In genomic region chr19:10761443-10762242, GRCh38 we compare ENCODE assay signal across 10 cellular contexts. TPM values are rescaled to one million over a fixed set of nuclear protein-coding genes. Genes with fewer than 3 reads are reported as not detected.
DNase-seq lines count a peak whose midpoint lies in the region; ATAC-seq and TF ChIP-seq lines count a peak whose summit lies in the region.
"Had no signal": no experiment of that assay in that cellular context is flagged by ENCODE, and none has a peak within 500 bp of the region (broad histone marks: within the 10 kb centered on the region; RNA-seq: fewer than 3 reads in every experiment).

No MANE protein-coding gene starts in this region.

- TF ChIP-seq POLR2A in suprapubic skin (IDR thresholded peaks at IDR 0.05): no peak

- intact Hi-C loops in activated CD4-positive, alpha-beta T cell treated with anti-CD3 and anti-CD28 coated beads for 36 hours (cut with DNase I, micrococcal nuclease): no loop called here
- intact Hi-C loops in activated B cell treated with CpG ODN at 0.5 μM for 24 hours (cut with micrococcal nuclease): no loop called here

- H3K27me3 ChIP-seq in right atrium auricular region (no peaks in the 10 kb centered on the region), suprapubic skin (no peaks in the 10 kb centered on the region)

- H3K9me3 ChIP-seq in right atrium auricular region (no peaks in the 10 kb centered on the region), suprapubic skin (no peaks in the 10 kb centered on the region)
- H3K9me3 ChIP-seq: prostate gland had no signal

- no peak overlapping the region for H3K4me3 Mint-ChIP-seq in activated CD4-positive, alpha-beta T cell treated with anti-CD3 and anti-CD28 coated beads for 36 hours
- no peak overlapping the region for H3K4me3 Mint-ChIP-seq in activated B cell treated with CpG ODN at 0.5 μM for 24 hours

- H3K27me3 Mint-ChIP-seq in activated CD4-positive, alpha-beta T cell treated with anti-CD3 and anti-CD28 coated beads for 36 hours: no peaks in the 10 kb centered on the region
- H3K27me3 Mint-ChIP-seq in activated B cell treated with CpG ODN at 0.5 μM for 24 hours: no peaks in the 10 kb centered on the region

- TF ChIP-seq EP300 in suprapubic skin (IDR thresholded peaks at IDR 0.05): no peak

- H3K4me1 Mint-ChIP-seq in activated CD4-positive, alpha-beta T cell treated with anti-CD3 and anti-CD28 coated beads for 36 hours: peaks cover 74% of the 10 kb centered on the region
- H3K4me1 Mint-ChIP-seq in activated B cell treated with CpG ODN at 0.5 μM for 24 hours: peaks cover 85% of the 10 kb centered on the region

- H3K27ac ChIP-seq in right atrium auricular region: peak overlapping the region; percentile 93 to 95
- H3K27ac ChIP-seq in suprapubic skin: peak overlapping the region; percentile 59
- H3K27ac ChIP-seq: prostate gland had no signal

- CTCF ChIA-PET in activated CD4-positive, alpha-beta T cell treated with anti-CD3 and anti-CD28 coated beads for 36 hours (lab: Charles Lee): interaction anchor here (0.5 to 1.7 kb wide), 4 partner anchors 17 to 117 kb away, joined by 4 to 10 read pairs (median 4); partner anchors contain the start of gene DNM2
- CTCF ChIA-PET in activated B cell treated with CpG ODN at 0.5 μM for 24 hours (lab: Charles Lee): interaction anchor here (1.1 to 1.9 kb wide), 3 partner anchors 44 to 62 kb away, joined by 4 to 9 read pairs (median 5); partner anchors contain the start of gene DNM2

- no peak for DNase-seq in activated CD4-positive, alpha-beta T cell treated with anti-CD3 and anti-CD28 coated beads for 36 hours
- DNase-seq in activated CD4-positive, alpha-beta T cell treated with anti-CD3 and anti-CD28 coated beads for 1 hour: no peak
- no peak for DNase-seq in activated B cell treated with CpG ODN at 0.5 μM for 24 hours
- DNase-seq in right atrium auricular region (ENCODE audit: low spot score): no peak
- DNase-seq in suprapubic skin (ENCODE audit: low spot score in 2 of 2): no peak
- no peak for DNase-seq in mucosa of gallbladder (ENCODE audit: low spot score)
- DNase-seq: NCI-H1694 had no signal

- H3K4me1 ChIP-seq in right atrium auricular region (peaks cover 0 to 83% of the 10 kb centered on the region in 2 donors), suprapubic skin (peaks cover 60% of the 10 kb centered on the region)

- peaks cover 31% of the 10 kb centered on the region for H3K36me3 Mint-ChIP-seq in activated CD4-positive, alpha-beta T cell treated with anti-CD3 and anti-CD28 coated beads for 36 hours (ENCODE audit: low read depth)
- peaks cover 27% of the 10 kb centered on the region for H3K36me3 Mint-ChIP-seq in activated B cell treated with CpG ODN at 0.5 μM for 24 hours (ENCODE audit: low read depth)

- H3K36me3 ChIP-seq in right atrium auricular region: peaks cover 16% of the 10 kb centered on the region
- peaks cover 11% of the 10 kb centered on the region for H3K36me3 ChIP-seq in suprapubic skin
- H3K36me3 ChIP-seq: prostate gland had no signal

- peak overlapping the region; percentile 89 for H3K27ac Mint-ChIP-seq in activated CD4-positive, alpha-beta T cell treated with anti-CD3 and anti-CD28 coated beads for 36 hours
- H3K27ac Mint-ChIP-seq in activated B cell treated with CpG ODN at 0.5 μM for 24 hours: peak overlapping the region; percentile 83

- 75% methylated on average over 19 of the region's 19 CpGs for WGBS in suprapubic skin

- POLR2A ChIA-PET in activated CD4-positive, alpha-beta T cell treated with anti-CD3 and anti-CD28 coated beads for 36 hours (lab: Charles Lee): interaction anchor here (0.7 kb wide), 2 partner anchors 103 to 394 kb away, joined by 3 read pairs; no protein-coding TSS in a partner anchor
- POLR2A ChIA-PET in activated B cell treated with CpG ODN at 0.5 μM for 24 hours (lab: Charles Lee): interaction anchor here (0.5 to 1.3 kb wide), 3 partner anchors 23 to 44 kb away, joined by 3 to 6 read pairs (median 4); partner anchors contain the start of gene DNM2

- H3K9me3 Mint-ChIP-seq in activated CD4-positive, alpha-beta T cell treated with anti-CD3 and anti-CD28 coated beads for 36 hours (ENCODE audit: low read depth): peaks cover 3% of the 10 kb centered on the region
- no peaks in the 10 kb centered on the region for H3K9me3 Mint-ChIP-seq in activated B cell treated with CpG ODN at 0.5 μM for 24 hours

- no peak for ATAC-seq in activated CD4-positive, alpha-beta T cell treated with anti-CD3 and anti-CD28 coated beads for 36 hours
- ATAC-seq in activated B cell treated with CpG ODN at 0.5 μM for 24 hours (ENCODE audit: low read depth) (no peak), HG02798 (IDR thresholded peaks at IDR 0.05; ENCODE audit: poor library complexity, unreplicated experiment) (no peak), HG03135 (IDR thresholded peaks at IDR 0.05; ENCODE audit: unreplicated experiment) (no peak)

- H3K4me3 ChIP-seq in right atrium auricular region: no peak overlapping the region
- H3K4me3 ChIP-seq in suprapubic skin: no peak overlapping the region
- H3K4me3 ChIP-seq: prostate gland had no signal

- TF ChIP-seq CTCF in activated B cell treated with CpG ODN at 0.5 μM for 24 hours (IDR thresholded peaks at IDR 0.05) (no peak), right atrium auricular region (IDR thresholded peaks at IDR 0.05) (no peak), suprapubic skin (IDR thresholded peaks at IDR 0.05) (no peak)

RNA-seq across cellular contexts. Expression of gene DNM2, which starts 43.8 kb away (rescaled TPM):
- total RNA-seq in activated CD4-positive, alpha-beta T cell treated with anti-CD3 and anti-CD28 coated beads for 36 hours: 100 to 1,000 TPM; 167 to 185 TPM
- total RNA-seq in activated B cell treated with CpG ODN at 0.5 μM for 24 hours (220 and 257 TPM in 2 replicates), right atrium auricular region (100 to 1,000 TPM; 111 to 144 TPM), suprapubic skin (100 to 1,000 TPM; 135 to 322 (median 173) TPM), mucosa of gallbladder (227 TPM)
